ENCODE assay signal across 8 cellular contexts in genomic region chr6:116461563-116462507, GRCh38. TPM values are rescaled to one million over a fixed set of nuclear protein-coding genes. Genes with fewer than 3 reads are reported as not detected.
DNase-seq lines count a peak whose midpoint lies in the region; ATAC-seq and TF ChIP-seq lines count a peak whose summit lies in the region.

No MANE protein-coding gene starts in this region.

- H3K4me3 Mint-ChIP-seq in progenitor cell of endocrine pancreas (ENCODE audit: low read depth) = peak overlapping the region; percentile 61

- peaks cover 8% of the 10 kb centered on the region for H3K4me1 Mint-ChIP-seq in progenitor cell of endocrine pancreas (ENCODE audit: low read depth)

- TF ChIP-seq CTCF in heart left ventricle (IDR thresholded peaks at IDR 0.05) (peak in 1 of 12 donors; percentile 9), progenitor cell of endocrine pancreas (IDR thresholded peaks at IDR 0.05; ENCODE audit: unreplicated experiment) (no peak)

- DNase-seq in NCI-H524 treated with DMSO at 0.1 percent for 48 hours (lab: John Stamatoyannopoulos, UW) = peak; percentile 48
- peak; percentile 52 for DNase-seq in activated gamma-delta T cell treated with Interleukin-2 at 50 U/mL for 16 hours
- DNase-seq in heart left ventricle = peak; percentile 32 to 77 (median 56)
- DNase-seq in progenitor cell of endocrine pancreas (ENCODE audit: low spot score, unreplicated experiment) = peak; percentile 34
- no peak for DNase-seq in SIG-M5 treated with dmso at 0.1 percent for 504 hours (lab: John Stamatoyannopoulos, UW; ENCODE audit: unreplicated experiment)
- DNase-seq in cerebellar nuclear complex (lab: John Stamatoyannopoulos, UW) = no peak

- H3K36me3 Mint-ChIP-seq in progenitor cell of endocrine pancreas (ENCODE audit: insufficient read depth) = no peaks in the 10 kb centered on the region

- peaks cover 0 to 9% (median 0%) of the 10 kb centered on the region in 9 donors for H3K27me3 ChIP-seq in heart left ventricle

- 6 to 18% (median 7%) methylated on average over 32 to 81 of the region's 81 CpGs for WGBS in heart left ventricle, 4 donors

- peaks cover 68% of the 10 kb centered on the region for H3K27me3 Mint-ChIP-seq in progenitor cell of endocrine pancreas

- no peak for TF ChIP-seq POLR2A in heart left ventricle (IDR thresholded peaks at IDR 0.05)

- H3K9me3 Mint-ChIP-seq in progenitor cell of endocrine pancreas (ENCODE audit: low read depth) = no peaks in the 10 kb centered on the region

- H3K27ac Mint-ChIP-seq in progenitor cell of endocrine pancreas = peak overlapping the region; percentile 7

- no peaks in the 10 kb centered on the region for H3K9me3 ChIP-seq in heart left ventricle

- ATAC-seq in GM18511 (IDR thresholded peaks at IDR 0.05; ENCODE audit: unreplicated experiment) = peak; percentile 79
- ATAC-seq in HG02840 (IDR thresholded peaks at IDR 0.05; ENCODE audit: low FRiP score, unreplicated experiment) = peak; percentile 81
- peak in 3 of 4 donors; percentile 75 to 87 (median 79) for ATAC-seq in heart left ventricle

- peak overlapping the region; percentile 22 to 67 (median 53) for H3K4me3 ChIP-seq in heart left ventricle

- H3K27ac ChIP-seq in heart left ventricle = peak overlapping the region in 5 of 12 donors; percentile 4 to 92 (median 6)

- intact Hi-C loops in heart left ventricle (cut with DNase I) = no loop called here

- no peaks in the 10 kb centered on the region for H3K36me3 ChIP-seq in heart left ventricle

- peaks cover 0 to 37% (median 1%) of the 10 kb centered on the region in 12 donors for H3K4me1 ChIP-seq in heart left ventricle

RNA-seq across cellular contexts. Expression of gene CALHM6, which starts 0.7 kb away (rescaled TPM):
- total RNA-seq in heart left ventricle (10 to 100 TPM in 1 of 9 donors, 1 to 10 TPM in 2, under 1 TPM in 5, not detected in 1; 0.37 to 52.4 (median 0.67) TPM), progenitor cell of endocrine pancreas (0.75 and 1.2 TPM in 2 replicates)
- polyA plus RNA-seq in heart left ventricle = 1 to 10 TPM; 1.3 to 1.8 TPM

RNA-seq across cellular contexts. Expression of gene CALHM5, which starts 49.6 kb away (rescaled TPM):
- total RNA-seq in heart left ventricle (1 to 10 TPM; 1.4 to 3.0 (median 1.8) TPM), progenitor cell of endocrine pancreas (0.05 and 0.09 TPM in 2 replicates)
- polyA plus RNA-seq in heart left ventricle = 1 to 10 TPM in 1 of 2 donors, under 1 TPM in 1; 0.76 to 1.3 TPM

Comparison
In these comparisons a context has a peak if more than half of its experiments do, and no peak if none do; other contexts are left out.
1. DNase-seq: peak in NCI-H524 treated with DMSO at 0.1 percent for 48 hours (single experiment), activated gamma-delta T cell treated with Interleukin-2 at 50 U/mL for 16 hours (single experiment), heart left ventricle (5 of 5) and progenitor cell of endocrine pancreas (single experiment); none in SIG-M5 treated with dmso at 0.1 percent for 504 hours (single experiment) and cerebellar nuclear complex (0 of 2).
2. Peak in every context shown above with its lines, with median percentiles within 50 percentile points of each other: ATAC-seq.